21 cellular contexts compared by ENCODE assay signal in genomic region chr7:5238500-5238899, GRCh38. TPM values are rescaled to one million over a fixed set of nuclear protein-coding genes. Genes with fewer than 3 reads are reported as not detected.
A peak's percentile ranks its signal among the peaks of the same experiment; 100 is the strongest.
DNase-seq lines count a peak whose midpoint lies in the region; ATAC-seq and TF ChIP-seq lines count a peak whose summit lies in the region.
"Had no signal": no experiment of that assay in that cellular context is flagged by ENCODE, and none has a peak within 500 bp of the region (broad histone marks: within the 10 kb centered on the region; RNA-seq: fewer than 3 reads in every experiment).

No MANE protein-coding gene starts in this region.

- H3K4me1 Mint-ChIP-seq in CD14-positive monocyte, result peaks cover 55% of the 10 kb centered on the region
- peaks cover 52% of the 10 kb centered on the region for H3K4me1 Mint-ChIP-seq in dendritic cell treated with granulocyte-macrophage colony-stimulating factor and Interleukin-4, amounts not matched to agents 40 ng/mL and 50 ng/mL, for 4 days (ENCODE audit: low read depth)
- H3K4me1 Mint-ChIP-seq in stimulated activated memory B cell treated with anti-CD40 and anti-IgM and Interleukin-4, amounts not matched to agents 10 μg/mL and 1 μg/mL and 100 μg/mL, for 72 hours, result peaks cover 52% of the 10 kb centered on the region

- H3K9ac ChIP-seq in liver (ENCODE audit: low read depth in 1 of 2, low read length in 2 of 2), result no peak overlapping the region

- H3K27ac ChIP-seq in liver (ENCODE audit: low read depth in 1 of 2, low read length in 2 of 2), result no peak overlapping the region
- H3K27ac ChIP-seq: HL-60, RWPE1, SK-N-MC had no signal

- peaks cover 0 to 13% (median 5%) of the 10 kb centered on the region in 4 donors for H3K4me1 ChIP-seq in liver (ENCODE audit: control insufficient read depth in 4 of 4, insufficient read depth in 4 of 4, low read length in 3 of 4)

- no peaks in the 10 kb centered on the region for H3K27me3 ChIP-seq in liver (ENCODE audit: control insufficient read depth in 4 of 4, insufficient read depth in 4 of 4, low read length in 3 of 4)

- ATAC-seq in stimulated activated memory B cell treated with anti-CD40 and anti-IgM and Interleukin-4, amounts not matched to agents 10 μg/mL and 1 μg/mL and 100 μg/mL, for 72 hours, result no peak
- ATAC-seq in GM18520 (IDR thresholded peaks at IDR 0.05; ENCODE audit: unreplicated experiment), result no peak
- ATAC-seq in HG03439 (IDR thresholded peaks at IDR 0.05; ENCODE audit: unreplicated experiment), result no peak

- WGBS in liver, result 44% methylated on average over 19 of the region's 19 CpGs

- TF ChIP-seq CTCF in CD14-positive monocyte (IDR thresholded peaks at IDR 0.05) (no peak), liver (IDR thresholded peaks at IDR 0.05; ENCODE audit: low read depth, low read length, missing input control) (no peak)

- no peaks in the 10 kb centered on the region for H3K9me3 ChIP-seq in liver (ENCODE audit: control insufficient read depth in 4 of 4, low read length in 3 of 4)

- peaks cover 2 to 5% of the 10 kb centered on the region in 2 donors for H3K36me3 Mint-ChIP-seq in CD14-positive monocyte
- peaks cover 3% of the 10 kb centered on the region for H3K36me3 Mint-ChIP-seq in dendritic cell treated with granulocyte-macrophage colony-stimulating factor and Interleukin-4, amounts not matched to agents 40 ng/mL and 50 ng/mL, for 4 days (ENCODE audit: low read depth)
- peaks cover 2% of the 10 kb centered on the region for H3K36me3 Mint-ChIP-seq in stimulated activated memory B cell treated with anti-CD40 and anti-IgM and Interleukin-4, amounts not matched to agents 10 μg/mL and 1 μg/mL and 100 μg/mL, for 72 hours
- H3K36me3 Mint-ChIP-seq: CD4-positive, CD25-positive, alpha-beta regulatory T cell had no signal

- H3K36me3 ChIP-seq in liver (ENCODE audit: control insufficient read depth in 4 of 4, insufficient read depth in 3 of 4, low read depth in 1 of 4, low read length in 3 of 4), result no peaks in the 10 kb centered on the region

- no peak for TF ChIP-seq RAD21 in liver (IDR thresholded peaks at IDR 0.05)

- DNase-seq in CD14-positive monocyte (ENCODE audit: low spot score), result no peak
- DNase-seq in activated CD8-positive, alpha-beta memory T cell treated with anti-CD3 and anti-CD28 coated beads for 24 hours, result no peak
- DNase-seq: CD4-positive, CD25-positive, alpha-beta regulatory T cell; DMS 273 treated with DMSO at 0.1 percent for 48 hours; H7; HFFc6; KBM-7; MM.1S; NCI-H1048; NCI-H1417 treated with DMSO at 0.1 percent for 48 hours; NCI-H187; NCI-H446 treated with DMSO at 0.1 percent for 48 hours; SHP77 treated with DMSO at 0.1 percent for 48 hours had no signal

- H3K4me3 Mint-ChIP-seq in CD14-positive monocyte, result no peak overlapping the region
- H3K4me3 Mint-ChIP-seq in dendritic cell treated with granulocyte-macrophage colony-stimulating factor and Interleukin-4, amounts not matched to agents 40 ng/mL and 50 ng/mL, for 4 days, result no peak overlapping the region
- peak overlapping the region; percentile 21 for H3K4me3 Mint-ChIP-seq in stimulated activated memory B cell treated with anti-CD40 and anti-IgM and Interleukin-4, amounts not matched to agents 10 μg/mL and 1 μg/mL and 100 μg/mL, for 72 hours
- H3K4me3 Mint-ChIP-seq: CD4-positive, CD25-positive, alpha-beta regulatory T cell; HFFc6 had no signal

- intact Hi-C loops in CD14-positive monocyte (cut with micrococcal nuclease), result loop anchor here in 1 of 2 donors (5.0 kb wide), 1 partner anchor 51 kb away; no protein-coding TSS in a partner anchor
- intact Hi-C loops in dendritic cell treated with granulocyte-macrophage colony-stimulating factor and Interleukin-4, amounts not matched to agents 40 ng/mL and 50 ng/mL, for 4 days (cut with micrococcal nuclease), result no loop called here

- H3K27ac Mint-ChIP-seq in CD14-positive monocyte, result peak overlapping the region in 6 of 7 donors; percentile 23 to 95 (median 64)
- peak overlapping the region; percentile 87 for H3K27ac Mint-ChIP-seq in dendritic cell treated with granulocyte-macrophage colony-stimulating factor and Interleukin-4, amounts not matched to agents 40 ng/mL and 50 ng/mL, for 4 days
- H3K27ac Mint-ChIP-seq in stimulated activated memory B cell treated with anti-CD40 and anti-IgM and Interleukin-4, amounts not matched to agents 10 μg/mL and 1 μg/mL and 100 μg/mL, for 72 hours, result no peak overlapping the region
- H3K27ac Mint-ChIP-seq: CD4-positive, CD25-positive, alpha-beta regulatory T cell; HFFc6 had no signal

- H3K4me3 ChIP-seq in liver (ENCODE audit: low read depth in 1 of 3, low read length in 3 of 3), result no peak overlapping the region
- H3K4me3 ChIP-seq: SK-N-MC had no signal

- H3K9me3 Mint-ChIP-seq in CD14-positive monocyte, result peaks cover 0 to 1% (median 0%) of the 10 kb centered on the region in 7 donors
- H3K9me3 Mint-ChIP-seq in dendritic cell treated with granulocyte-macrophage colony-stimulating factor and Interleukin-4, amounts not matched to agents 40 ng/mL and 50 ng/mL, for 4 days, result no peaks in the 10 kb centered on the region
- H3K9me3 Mint-ChIP-seq in stimulated activated memory B cell treated with anti-CD40 and anti-IgM and Interleukin-4, amounts not matched to agents 10 μg/mL and 1 μg/mL and 100 μg/mL, for 72 hours, result no peaks in the 10 kb centered on the region
- H3K9me3 Mint-ChIP-seq: CD4-positive, CD25-positive, alpha-beta regulatory T cell; HFFc6 had no signal

- H3K27me3 Mint-ChIP-seq in CD14-positive monocyte (ENCODE audit: low read depth in 3 of 3), result peaks cover 10% of the 10 kb centered on the region in 3 donors
- H3K27me3 Mint-ChIP-seq in dendritic cell treated with granulocyte-macrophage colony-stimulating factor and Interleukin-4, amounts not matched to agents 40 ng/mL and 50 ng/mL, for 4 days, result peaks cover 23% of the 10 kb centered on the region
- peaks cover 8% of the 10 kb centered on the region for H3K27me3 Mint-ChIP-seq in stimulated activated memory B cell treated with anti-CD40 and anti-IgM and Interleukin-4, amounts not matched to agents 10 μg/mL and 1 μg/mL and 100 μg/mL, for 72 hours

TF ChIP-seq in liver, 16 proteins besides CTCF, POLR2A, EP300 and RAD21:
- no peak for TF ChIP-seq HNF4G (IDR thresholded peaks at IDR 0.05)
- no peak for TF ChIP-seq TAF1 (conservative IDR thresholded peaks at IDR 0.05)
- TF ChIP-seq HNF4A (conservative IDR thresholded peaks at IDR 0.05), result peak; percentile 45 to 68
- peak in 1 of 2 donors; percentile 16 for TF ChIP-seq RXRA (IDR thresholded peaks at IDR 0.05)
- no peak for TF ChIP-seq NR2F2 (IDR thresholded peaks at IDR 0.05)
- no peak for TF ChIP-seq YY1 (IDR thresholded peaks at IDR 0.05)

RNA-seq across cellular contexts. Expression of gene SLC29A4, which starts 44.2 kb away (rescaled TPM):
- under 1 TPM; 0.21 to 0.26 TPM for polyA plus RNA-seq in CD14-positive monocyte
- total RNA-seq in liver, result 10 to 100 TPM in 1 of 2 donors, 1 to 10 TPM in 1; 2.8 to 13.9 TPM
- 1 to 10 TPM; 1.7 to 5.0 TPM for polyA plus RNA-seq in liver

RNA-seq across cellular contexts. Expression of gene WIPI2, which starts 48.5 kb away (rescaled TPM):
- polyA plus RNA-seq in CD14-positive monocyte (10 to 100 TPM; 62.8 to 65.9 TPM), liver (10 to 100 TPM; 23.9 to 27.4 TPM)
- 10 to 100 TPM; 33.3 to 57.6 TPM for total RNA-seq in liver
